In the genomic region with DNA sequence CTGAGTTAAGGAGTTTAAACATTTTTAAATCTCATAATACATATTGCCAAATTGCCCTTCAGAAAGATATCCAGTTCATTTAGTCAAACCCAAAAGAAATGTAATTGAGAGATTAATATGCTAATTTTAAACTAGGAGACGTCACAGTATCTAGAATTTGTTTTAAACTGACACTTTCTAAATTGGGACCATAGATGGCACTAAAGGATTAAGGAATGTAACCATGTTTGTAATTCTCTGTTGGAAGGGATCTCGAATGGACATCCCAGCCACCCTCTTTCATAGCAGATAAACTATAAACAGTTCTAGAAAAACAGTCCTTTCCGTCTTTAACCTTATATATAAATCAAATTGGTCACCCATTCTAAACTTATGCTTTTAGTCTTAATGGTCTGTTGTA, we compare ENCODE assay signal across 11 cellular contexts. TPM values are rescaled to one million over a fixed set of nuclear protein-coding genes. Genes with fewer than 3 reads are reported as not detected.
DNase-seq lines count a peak whose midpoint lies in the region; ATAC-seq and TF ChIP-seq lines count a peak whose summit lies in the region.
"Had no signal": no experiment of that assay in that cellular context is flagged by ENCODE, and none has a peak within 500 bp of the region (broad histone marks: within the 10 kb centered on the region; RNA-seq: fewer than 3 reads in every experiment).

No MANE protein-coding gene starts in this region.

- TF ChIP-seq CTCF in IMR-90 (conservative IDR thresholded peaks at IDR 0.05; ENCODE audit: low read depth, low read length) = peak; percentile 41

- H3K18ac ChIP-seq in IMR-90 (ENCODE audit: low read depth, low read length) = no peak overlapping the region

- no peak for TF ChIP-seq POLR2A in IMR-90 (IDR thresholded peaks at IDR 0.05; ENCODE audit: low read depth, low read length)

- H3K4me1 ChIP-seq in IMR-90 (ENCODE audit: control insufficient read depth, insufficient read depth, low read length) = no peaks in the 10 kb centered on the region

- H3K9me3 ChIP-seq in IMR-90 (ENCODE audit: control insufficient read depth, insufficient read depth, low read length) = no peaks in the 10 kb centered on the region

- POLR2A ChIA-PET in IMR-90 (lab: Charles Lee; ENCODE audit: unreplicated experiment) = no interaction called here

- H3K23ac ChIP-seq in IMR-90 (ENCODE audit: low read depth, low read length) = no peak overlapping the region

- no peak overlapping the region for H2BK120ac ChIP-seq in IMR-90 (ENCODE audit: low read depth, low read length)

- in situ Hi-C loops in IMR-90 (cut with MboI; ENCODE audit: low sequenced_read_pairs) = no loop called here

- H3K56ac ChIP-seq in IMR-90 (ENCODE audit: extremely low read depth, insufficient read depth, low read length) = no peak overlapping the region

- no peak overlapping the region for H2BK15ac ChIP-seq in IMR-90 (ENCODE audit: low read depth, low read length)

- no peak overlapping the region for H2BK20ac ChIP-seq in IMR-90 (ENCODE audit: low read depth, low read length)

- H3K79me1 ChIP-seq in IMR-90 (ENCODE audit: low read depth in 1 of 2, low read length in 2 of 2) = no peaks in the 10 kb centered on the region

- no peaks in the 10 kb centered on the region for H4K20me1 ChIP-seq in IMR-90 (ENCODE audit: insufficient read depth, low read length)

- dilution Hi-C loops in IMR-90 (cut with HindIII; ENCODE audit: low sequenced_read_pairs, unreplicated experiment) = no loop called here

- CTCF ChIA-PET in IMR-90 (lab: Yijun Ruan, JAX) = interaction anchor here (1.1 kb wide), 1 partner anchor 50 kb away, joined by 3 read pairs; no protein-coding TSS in a partner anchor

- ATAC-seq in IMR-90 (ENCODE audit: low read depth) (peak; percentile 37; the same call in 1 of the 2 replicates), GM19455 (IDR thresholded peaks at IDR 0.05; ENCODE audit: unreplicated experiment) (no peak)
- ATAC-seq: naive thymus-derived CD4-positive, alpha-beta T cell had no signal

- no peak overlapping the region for H2AFZ ChIP-seq in IMR-90 (replicated peaks; ENCODE audit: low read length, poor library complexity)

- no peak overlapping the region for H4K5ac ChIP-seq in IMR-90 (ENCODE audit: low read depth, low read length)

- H3K14ac ChIP-seq in IMR-90 (replicated peaks; ENCODE audit: low read depth, low read length) = no peak overlapping the region

- intact Hi-C loops in IMR-90 (cut with micrococcal nuclease) = loop anchor here (5.0 to 10.0 kb wide), 2 partner anchors 49 to 1047 kb away; partner anchors contain the start of gene HEPACAM2

- H3K36me3 ChIP-seq in IMR-90 (ENCODE audit: control insufficient read depth, insufficient read depth, low read length) = no peaks in the 10 kb centered on the region

- H2AK5ac ChIP-seq in IMR-90 (ENCODE audit: low read depth, low read length) = no peak overlapping the region

- H4K91ac ChIP-seq in IMR-90 (ENCODE audit: insufficient read depth, low read depth, low read length) = no peak overlapping the region

- TF ChIP-seq RAD21 in IMR-90 (IDR thresholded peaks at IDR 0.05; ENCODE audit: low read length) = peak; percentile 49

- H3K9me1 ChIP-seq in IMR-90 (ENCODE audit: insufficient read depth, low read length) = no peaks in the 10 kb centered on the region

- no TSS peak for BruUV-seq in IMR-90 (replicated peaks; lab: Mats Ljungman, UMichigan)

- H3K4ac ChIP-seq in IMR-90 (ENCODE audit: low read depth, low read length) = no peak overlapping the region

- peaks cover 17% of the 10 kb centered on the region for H3K27me3 ChIP-seq in IMR-90 (ENCODE audit: control insufficient read depth, insufficient read depth, low read length)

- H3K4me2 ChIP-seq in IMR-90 (ENCODE audit: low read depth, low read length) = no peak overlapping the region
- H3K4me2 ChIP-seq: KMS-11 had no signal

- DNase-seq in AML-193 (lab: John Stamatoyannopoulos, UW) = peak; percentile 22 to 36
- peak; percentile 23 for DNase-seq in IMR-90
- DNase-seq in OCI-M1 (lab: John Stamatoyannopoulos, UW) = peak; percentile 92
- DNase-seq in foreskin melanocyte = peak; percentile 37
- DNase-seq in GOT3 (lab: John Stamatoyannopoulos, UW) = no peak
- no peak for DNase-seq in NCI-H1436 treated with DMSO at 0.1 percent for 48 hours (lab: John Stamatoyannopoulos, UW)
- no peak for DNase-seq in cortex of kidney (lab: John Stamatoyannopoulos, UW)

- H3K4me3 ChIP-seq in IMR-90 (ENCODE audit: insufficient read depth, low read depth, low read length) = no peak overlapping the region

- no peak overlapping the region for H3K9ac ChIP-seq in IMR-90 (ENCODE audit: low read depth, low read length)
- H3K9ac ChIP-seq: KMS-11 had no signal

- WGBS in IMR-90 (ENCODE audit: extremely low coverage in 2 of 2, insufficient read length in 1 of 2), 2 experiments = no CpG with 5 or more reads among the region's 3 CpGs

- H3K27ac ChIP-seq in IMR-90 (ENCODE audit: insufficient read depth, low read length) = no peak overlapping the region
- H3K27ac ChIP-seq: KMS-11 had no signal

- no peak overlapping the region for H4K8ac ChIP-seq in IMR-90 (ENCODE audit: low read depth in 2 of 2, low read length in 2 of 2)

- no peak overlapping the region for H2BK5ac ChIP-seq in IMR-90 (ENCODE audit: low read depth, low read length, poor library complexity, severe bottlenecking)

- no peak overlapping the region for H2AK9ac ChIP-seq in IMR-90 (replicated peaks; ENCODE audit: low read depth, low read length, poor library complexity)

TF ChIP-seq in IMR-90, 13 proteins besides CTCF, POLR2A, EP300 and RAD21:
- TF ChIP-seq MXI1 (IDR thresholded peaks at IDR 0.05; ENCODE audit: borderline replicate concordance, low read depth, low read length) = no peak
- no peak for TF ChIP-seq ELK1 (IDR thresholded peaks at IDR 0.05; ENCODE audit: borderline replicate concordance, low read depth, low read length)
- TF ChIP-seq MAZ (IDR thresholded peaks at IDR 0.05; ENCODE audit: borderline replicate concordance, low read depth, low read length) = no peak
- no peak for TF ChIP-seq FOS (IDR thresholded peaks at IDR 0.05; ENCODE audit: low read depth, low read length)
- no peak for TF ChIP-seq RCOR1 (IDR thresholded peaks at IDR 0.05; ENCODE audit: insufficient replicate concordance, low read length)
- no peak for TF ChIP-seq BHLHE40 (IDR thresholded peaks at IDR 0.05; ENCODE audit: low read depth, low read length)
- TF ChIP-seq USF2 (IDR thresholded peaks at IDR 0.05; ENCODE audit: low read depth, low read length) = no peak

RNA-seq across cellular contexts. Expression of gene SAMD9L, which starts 30.0 kb away (rescaled TPM):
- total RNA-seq in IMR-90 (2012; rRNA removed) = 4.1 and 6.4 TPM in 2 replicates
- 1.2 and 1.9 TPM in 2 replicates for polyA plus RNA-seq in IMR-90 (2012; rRNA removed)
- polyA plus RNA-seq in IMR-90 (2012; cell fraction: cytosol; rRNA removed) = 0.10 and 0.27 TPM in 2 replicates
- 0.36 and 4.8 TPM in 2 replicates for polyA plus RNA-seq in IMR-90 (2012; cell fraction: nucleus; rRNA removed; ENCODE audit: low replicate concordance)

RNA-seq across cellular contexts. Expression of gene HEPACAM2, which starts 48.1 kb away (rescaled TPM):
- under 0.01 and 0.28 TPM in 2 replicates for total RNA-seq in IMR-90 (2012; rRNA removed)
- polyA plus RNA-seq in IMR-90 (2012; rRNA removed) = 0.05 TPM in 1 of 2 replicates, not detected in the other
- not detected in 2 replicates for polyA plus RNA-seq in IMR-90 (2012; cell fraction: cytosol; rRNA removed)
- polyA plus RNA-seq in IMR-90 (2012; cell fraction: nucleus; rRNA removed; ENCODE audit: low replicate concordance) = not detected in 2 replicates
- total RNA-seq: H4 had no signal
- polyA plus RNA-seq: naive thymus-derived CD4-positive, alpha-beta T cell had no signal

RNA-seq across cellular contexts. Expression of gene VPS50, which starts 54.0 kb away (rescaled TPM):
- 22.0 and 26.7 TPM in 2 replicates for total RNA-seq in IMR-90 (2012; rRNA removed)
- 6.2 and 7.1 TPM in 2 replicates for polyA plus RNA-seq in IMR-90 (2012; rRNA removed)
- polyA plus RNA-seq in IMR-90 (2012; cell fraction: cytosol; rRNA removed) = 1.9 and 8.0 TPM in 2 replicates
- 1.7 and 16.4 TPM in 2 replicates for polyA plus RNA-seq in IMR-90 (2012; cell fraction: nucleus; rRNA removed; ENCODE audit: low replicate concordance)

Comparison
In these comparisons a context has a peak if more than half of its experiments do, and no peak if none do; other contexts are left out.
1. DNase-seq: peak in AML-193 (2 of 2), IMR-90 (single experiment), OCI-M1 (single experiment) and foreskin melanocyte (single experiment); none in GOT3 (single experiment), NCI-H1436 treated with DMSO at 0.1 percent for 48 hours (single experiment) and cortex of kidney (single experiment).